Comparison of ENCODE assay signal across 15 cellular contexts in genomic region chr6:101000334-101000733, GRCh38.
A peak's percentile ranks its signal among the peaks of the same experiment; 100 is the strongest.
DNase-seq lines count a peak whose midpoint lies in the region; ATAC-seq and TF ChIP-seq lines count a peak whose summit lies in the region.
"Had no signal": no experiment of that assay in that cellular context is flagged by ENCODE, and none has a peak within 500 bp of the region (broad histone marks: within the 10 kb centered on the region; RNA-seq: fewer than 3 reads in every experiment).

No MANE protein-coding gene starts in this region.

- intact Hi-C loops in lower lobe of right lung (cut with DNase I), result no loop called here

- H3K27ac ChIP-seq in lower lobe of right lung, result no peak overlapping the region
- H3K27ac ChIP-seq: neural progenitor cell had no signal

- peak; percentile 46 to 85 for ATAC-seq in lower lobe of right lung
- ATAC-seq in GM21825 (IDR thresholded peaks at IDR 0.05; ENCODE audit: unreplicated experiment), result no peak
- ATAC-seq: effector memory CD8-positive, alpha-beta T cell; right cardiac atrium had no signal

- no peak overlapping the region for H3K4me3 ChIP-seq in lower lobe of right lung
- H3K4me3 ChIP-seq: neural progenitor cell had no signal

- H3K27me3 ChIP-seq in lower lobe of right lung (ENCODE audit: low read depth), result no peaks in the 10 kb centered on the region
- H3K27me3 ChIP-seq: neural progenitor cell had no signal

- no peaks in the 10 kb centered on the region for H3K36me3 ChIP-seq in lower lobe of right lung
- H3K36me3 ChIP-seq: neural progenitor cell had no signal

- no peaks in the 10 kb centered on the region for H3K4me1 ChIP-seq in lower lobe of right lung
- H3K4me1 ChIP-seq: neural progenitor cell had no signal

- DNase-seq in HT1080 (ENCODE audit: low read depth), result peak; percentile 28
- peak; percentile 87 for DNase-seq in NCI-H2029 (lab: John Stamatoyannopoulos, UW)
- peak; percentile 78 for DNase-seq in SKM-1 treated with dmso at 0.1 percent for 144 hours (lab: John Stamatoyannopoulos, UW; ENCODE audit: unreplicated experiment)
- DNase-seq in lower lobe of right lung, result no peak
- DNase-seq in NCI-H524 (lab: John Stamatoyannopoulos, UW), result no peak
- DNase-seq in activated CD4-positive, alpha-beta T cell treated with anti-CD3 and anti-CD28 coated beads, Interleukin-2, amount 50 U/mL, for 4 hours, result no peak
- DNase-seq: activated CD4-positive, alpha-beta memory T cell treated with anti-CD3 and anti-CD28 coated beads for 36 hours; activated T-cell treated with anti-CD3 and anti-CD28 coated beads, Interleukin-2, amount 50 U/mL, for 48 hours; caudate nucleus; effector memory CD8-positive, alpha-beta T cell; foreskin fibroblast; NCI-H2171; right cardiac atrium had no signal

- TF ChIP-seq CTCF in lower lobe of right lung (IDR thresholded peaks at IDR 0.05), result no peak

- peaks cover 3% of the 10 kb centered on the region for H3K9me3 ChIP-seq in lower lobe of right lung

Comparison
In these comparisons a context has a peak if more than half of its experiments do, and no peak if none do; other contexts are left out.
1. DNase-seq: peak in HT1080 (single experiment), NCI-H2029 (single experiment) and SKM-1 treated with dmso at 0.1 percent for 144 hours (single experiment); none in lower lobe of right lung (single experiment), NCI-H524 (0 of 2) and activated CD4-positive, alpha-beta T cell treated with anti-CD3 and anti-CD28 coated beads, Interleukin-2, amount 50 U/mL, for 4 hours (0 of 2).